8 cellular contexts compared by ENCODE assay signal in genomic region chr1:210251680-210252490, GRCh38. TPM values are rescaled to one million over a fixed set of nuclear protein-coding genes. Genes with fewer than 3 reads are reported as not detected.
DNase-seq lines count a peak whose midpoint lies in the region; ATAC-seq and TF ChIP-seq lines count a peak whose summit lies in the region.

No MANE protein-coding gene starts in this region.

- no peak for ATAC-seq in effector memory CD8-positive, alpha-beta T cell (replicated peaks)
- ATAC-seq in natural killer cell: peak in 2 of 3 donors; percentile 22 to 39
- no peak for ATAC-seq in HG03045 (IDR thresholded peaks at IDR 0.05; ENCODE audit: unreplicated experiment)
- no peak for ATAC-seq in HG03342 (IDR thresholded peaks at IDR 0.05; ENCODE audit: unreplicated experiment)
- no peak for ATAC-seq in HG03457 (IDR thresholded peaks at IDR 0.05; ENCODE audit: unreplicated experiment)

- no peaks in the 10 kb centered on the region for H3F3A ChIP-seq in Loucy (ENCODE audit: low read depth)

- H3K27ac Mint-ChIP-seq in Caco-2 (ENCODE audit: unreplicated experiment): no peak overlapping the region
- no peak overlapping the region for H3K27ac Mint-ChIP-seq in effector memory CD8-positive, alpha-beta T cell
- no peak overlapping the region for H3K27ac Mint-ChIP-seq in natural killer cell

- H3K4me1 ChIP-seq in Caco-2 (peaks cover 15% of the 10 kb centered on the region), Loucy (ENCODE audit: insufficient read depth, low read length, poor library complexity, severe bottlenecking) (peaks cover 10% of the 10 kb centered on the region)

- H4K20me1 ChIP-seq in Loucy (ENCODE audit: insufficient read depth, low read length, poor library complexity, severe bottlenecking): no peaks in the 10 kb centered on the region

- H3K9me2 ChIP-seq in Loucy (replicated peaks; ENCODE audit: low read depth, low read length): no peaks in the 10 kb centered on the region

- H3K79me2 ChIP-seq in Loucy (ENCODE audit: insufficient read depth, low read length): no peaks in the 10 kb centered on the region

- no peak overlapping the region for H3K9ac ChIP-seq in Loucy (ENCODE audit: low read depth, low read length, poor library complexity, severe bottlenecking)

- in situ Hi-C loops in ACHN (cut with HindIII; ENCODE audit: low pct_ligation_motif_present, low pct_unique_long_range_greater_than_20kb, low sequenced_read_pairs): no loop called here

- POLR2A ChIA-PET in Caco-2 (lab: Charles Lee): no interaction called here

- peak overlapping the region; percentile 67 for H3K4me3 Mint-ChIP-seq in Caco-2 (ENCODE audit: unreplicated experiment)
- H3K4me3 Mint-ChIP-seq in effector memory CD8-positive, alpha-beta T cell: peak overlapping the region; percentile 57 to 72
- H3K4me3 Mint-ChIP-seq in natural killer cell: peak overlapping the region; percentile 47

- H2AFZ ChIP-seq in Loucy (ENCODE audit: low read length): peak overlapping the region; percentile 60; the same call in 1 of the 2 replicates

- CTCF ChIA-PET in Caco-2 (lab: Charles Lee): no interaction called here

- H3K4me2 ChIP-seq in Loucy (ENCODE audit: low read depth, low read length, poor library complexity, severe bottlenecking): peak overlapping the region; percentile 76

- H3K36me3 Mint-ChIP-seq in Caco-2 (ENCODE audit: insufficient read depth, unreplicated experiment) (no peaks in the 10 kb centered on the region), natural killer cell (no peaks in the 10 kb centered on the region)
- no peaks in the 10 kb centered on the region for H3K36me3 Mint-ChIP-seq in effector memory CD8-positive, alpha-beta T cell (ENCODE audit: insufficient read depth)

- H3K4me1 Mint-ChIP-seq in Caco-2 (ENCODE audit: low read depth, unreplicated experiment) (peaks cover 10% of the 10 kb centered on the region), natural killer cell (peaks cover 8 to 16% of the 10 kb centered on the region in 2 donors)
- peaks cover 8 to 12% of the 10 kb centered on the region in 2 donors for H3K4me1 Mint-ChIP-seq in effector memory CD8-positive, alpha-beta T cell (ENCODE audit: low read depth in 2 of 2)

- H3K9me3 Mint-ChIP-seq in Caco-2 (ENCODE audit: unreplicated experiment) (no peaks in the 10 kb centered on the region), natural killer cell (no peaks in the 10 kb centered on the region)
- H3K9me3 Mint-ChIP-seq in effector memory CD8-positive, alpha-beta T cell: no peaks in the 10 kb centered on the region

- H3K9me3 ChIP-seq in Caco-2 (no peaks in the 10 kb centered on the region), Loucy (ENCODE audit: insufficient read depth, low read depth, low read length) (no peaks in the 10 kb centered on the region)

- H3K27me3 ChIP-seq in Caco-2 (replicated peaks; ENCODE audit: control insufficient read depth, insufficient read depth, low read length): no peaks in the 10 kb centered on the region
- H3K27me3 ChIP-seq in Loucy (ENCODE audit: insufficient read depth, low read length, poor library complexity, severe bottlenecking): peaks cover 45% of the 10 kb centered on the region

- H3K4me3 ChIP-seq in Caco-2 (ENCODE audit: low read depth, low read length) (peak overlapping the region; percentile 46), Loucy (ENCODE audit: low read length, poor library complexity, severe bottlenecking) (peak overlapping the region; percentile 66)

- no TSS peak for BruUV-seq in Caco-2 (replicated peaks; lab: Mats Ljungman, UMichigan)

- DNase-seq in Caco-2 (no peak), natural killer cell (no peak), ACHN (no peak)
- no peak for DNase-seq in effector memory CD8-positive, alpha-beta T cell

- H3K36me3 ChIP-seq in Caco-2 (ENCODE audit: control insufficient read depth, insufficient read depth, low read length): no peaks in the 10 kb centered on the region
- no peaks in the 10 kb centered on the region for H3K36me3 ChIP-seq in Loucy (ENCODE audit: insufficient read depth, low read length)

- intact Hi-C loops in Caco-2 (cut with micrococcal nuclease; ENCODE audit: unreplicated experiment) (loop anchor here (2.0 to 5.0 kb wide), 2 partner anchors 17 to 120 kb away; no protein-coding TSS in a partner anchor), natural killer cell (cut with micrococcal nuclease) (no loop called here)

- H3K27me3 Mint-ChIP-seq in Caco-2 (ENCODE audit: insufficient read depth, unreplicated experiment) (peaks cover 4% of the 10 kb centered on the region), natural killer cell (ENCODE audit: low read depth in 2 of 2) (peaks cover 33 to 40% of the 10 kb centered on the region in 2 donors)
- H3K27me3 Mint-ChIP-seq in effector memory CD8-positive, alpha-beta T cell: peaks cover 64 to 85% of the 10 kb centered on the region in 2 donors

- TF ChIP-seq CTCF in Caco-2 (IDR thresholded peaks at IDR 0.05; ENCODE audit: insufficient read depth in 1 of 2, low read depth in 1 of 2, low read length in 1 of 2, severe bottlenecking in 1 of 2, unreplicated experiment in 1 of 2) (no peak), Loucy (conservative IDR thresholded peaks at IDR 0.05; ENCODE audit: low read length) (no peak), natural killer cell (IDR thresholded peaks at IDR 0.05) (no peak)

RNA-seq across cellular contexts. Expression of gene SERTAD4, which starts 19.3 kb away (rescaled TPM):
- total RNA-seq in Caco-2 (2022): 2.8 and 3.6 TPM in 2 replicates
- total RNA-seq in natural killer cell: not detected

Comparison
In these comparisons a context has a peak if more than half of its experiments do, and no peak if none do; other contexts are left out.
1. ATAC-seq: peak in natural killer cell (2 of 3); none in effector memory CD8-positive, alpha-beta T cell (single experiment), HG03045 (single experiment), HG03342 (single experiment) and HG03457 (single experiment).
2. Peak in every context shown above with its lines, with median percentiles within 50 percentile points of each other: H3K4me3 Mint-ChIP-seq.